ENCODE assay signal across 15 cellular contexts in the genomic region with DNA sequence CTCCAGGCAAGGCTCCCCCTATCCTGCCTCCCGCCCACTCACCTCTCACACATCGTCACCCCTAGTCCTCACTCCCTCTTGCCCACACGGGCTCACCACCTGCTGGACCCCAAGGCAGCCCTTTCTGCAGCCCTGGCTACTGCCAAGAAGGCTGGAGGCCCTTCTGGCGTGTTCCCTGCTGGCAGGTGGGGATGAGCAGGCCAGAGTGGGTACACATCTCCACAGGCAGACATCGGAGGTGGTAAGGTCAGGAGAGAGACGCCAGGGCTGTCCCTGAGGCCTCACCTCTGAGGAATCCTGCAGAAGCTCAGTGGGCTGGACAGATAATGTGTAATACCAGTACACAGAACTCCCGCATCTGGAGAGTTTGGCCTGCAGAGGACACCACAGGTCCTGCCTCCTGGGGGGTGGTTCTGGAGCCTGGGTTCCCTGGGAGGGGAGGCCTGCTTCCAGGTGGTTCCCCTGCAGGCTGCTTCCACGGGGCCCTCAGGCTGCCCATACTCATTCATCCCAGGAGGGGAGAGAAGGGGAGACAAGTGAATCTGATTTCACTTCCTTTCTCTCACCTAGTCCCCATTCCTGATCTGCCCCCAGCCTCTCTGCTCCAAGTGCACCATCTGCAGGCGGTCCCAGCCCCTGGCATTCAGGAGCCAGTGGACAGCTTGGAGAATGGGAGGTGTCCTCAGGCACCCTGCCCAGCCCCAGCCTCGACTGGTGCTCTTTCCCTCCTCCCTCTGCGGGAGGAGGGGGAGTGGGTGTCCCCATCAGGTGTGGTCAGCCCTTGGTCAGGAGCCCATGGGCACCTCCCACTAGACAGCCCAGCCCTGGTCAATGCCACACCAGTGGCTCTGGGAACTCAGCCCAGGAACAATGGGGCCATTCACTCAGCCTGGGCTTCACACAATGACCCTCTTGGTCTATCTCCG. TPM values are rescaled to one million over a fixed set of nuclear protein-coding genes. Genes with fewer than 3 reads are reported as not detected.
DNase-seq lines count a peak whose midpoint lies in the region; ATAC-seq, FAIRE-seq and TF ChIP-seq lines count a peak whose summit lies in the region.
"Had no signal": no experiment of that assay in that cellular context is flagged by ENCODE, and none has a peak within 500 bp of the region (broad histone marks: within the 10 kb centered on the region; RNA-seq: fewer than 3 reads in every experiment).

No MANE protein-coding gene starts in this region.

- H3K14ac ChIP-seq in H1 (ENCODE audit: insufficient read length): no peak overlapping the region

- peaks cover 29% of the 10 kb centered on the region for H3K27me3 Mint-ChIP-seq in activated CD8-positive, alpha-beta memory T cell treated with anti-CD3 and anti-CD28 coated beads, Interleukin-2, amount 10 ng/mL, durations not matched to agents 7 days and 5 days
- peaks cover 38% of the 10 kb centered on the region for H3K27me3 Mint-ChIP-seq in activated T-cell treated with anti-CD3 and anti-CD28 coated beads, Interleukin-2, amount 50 U/mL, for 24 hours

- FAIRE-seq in A549 (lab: Jason Lieb, UNC) (no peak), H1 (lab: Jason Lieb, UNC) (no peak), GM12892 (lab: Jason Lieb, UNC) (no peak)

- peak; percentile 12 to 51; a peak in 3 of 6 replicates for ATAC-seq in A549
- no peak for ATAC-seq in activated CD8-positive, alpha-beta memory T cell treated with anti-CD3 and anti-CD28 coated beads, Interleukin-2, amount 10 ng/mL, durations not matched to agents 7 days and 5 days
- ATAC-seq: left colon had no signal

- no peak overlapping the region for H3K9ac ChIP-seq in H1 (replicated peaks in 1 of 4; ENCODE audit: extremely low read depth in 1 of 4, low read depth in 3 of 4, low read length in 3 of 4)

- H4K91ac ChIP-seq in H1 (replicated peaks; ENCODE audit: insufficient read length, low read length): no peak overlapping the region

- no peak overlapping the region for H2BK20ac ChIP-seq in H1 (ENCODE audit: low read length)

- no peaks in the 10 kb centered on the region for H3K9me3 ChIP-seq in A549
- no peaks in the 10 kb centered on the region for H3K9me3 ChIP-seq in H1 (ENCODE audit: insufficient read depth in 2 of 2, low read depth in 1 of 2, low read length in 1 of 2)
- H3K9me3 ChIP-seq: adrenal gland had no signal

- H2BK120ac ChIP-seq in H1 (replicated peaks; ENCODE audit: low read depth, low read length): no peak overlapping the region

- no peaks in the 10 kb centered on the region for H3K36me3 Mint-ChIP-seq in activated CD8-positive, alpha-beta memory T cell treated with anti-CD3 and anti-CD28 coated beads, Interleukin-2, amount 10 ng/mL, durations not matched to agents 7 days and 5 days
- H3K36me3 Mint-ChIP-seq in activated T-cell treated with anti-CD3 and anti-CD28 coated beads, Interleukin-2, amount 50 U/mL, for 24 hours (ENCODE audit: low read depth): no peaks in the 10 kb centered on the region

- CTCF ChIA-PET in A549 (lab: Yijun Ruan, JAX) (interaction anchor here (1.2 kb wide), 1 partner anchor 100 kb away, joined by 4 read pairs; no protein-coding TSS in a partner anchor), H1 (lab: Charles Lee; ENCODE audit: partially characterized antibody) (interaction anchor here (0.5 to 5.8 kb wide), 4 partner anchors 14 to 343 kb away, joined by 3 to 48 read pairs (median 4); no protein-coding TSS in a partner anchor)
- CTCF ChIA-PET in activated CD8-positive, alpha-beta memory T cell treated with anti-CD3 and anti-CD28 coated beads, Interleukin-2, amount 10 ng/mL, durations not matched to agents 7 days and 5 days (lab: Charles Lee): no interaction called here

- H3K4ac ChIP-seq in H1 (replicated peaks; ENCODE audit: insufficient read length, low read depth, low read length): no peak overlapping the region

- no peaks in the 10 kb centered on the region for H3K4me1 Mint-ChIP-seq in activated CD8-positive, alpha-beta memory T cell treated with anti-CD3 and anti-CD28 coated beads, Interleukin-2, amount 10 ng/mL, durations not matched to agents 7 days and 5 days
- no peaks in the 10 kb centered on the region for H3K4me1 Mint-ChIP-seq in activated T-cell treated with anti-CD3 and anti-CD28 coated beads, Interleukin-2, amount 50 U/mL, for 24 hours (ENCODE audit: low read depth)

- TF ChIP-seq CTCF in A549 (IDR thresholded peaks at IDR 0.05) (no peak), H1 (IDR thresholded peaks at IDR 0.05; ENCODE audit: control extremely low read depth in 1 of 3, insufficient read depth in 1 of 3, low read depth in 1 of 3, low read length in 3 of 3) (peak; percentile 28 to 42 (median 35); a peak in 3 of 4 replicates)

- no peak overlapping the region for H4K5ac ChIP-seq in H1 (ENCODE audit: insufficient read length, low read depth, low read length)

- TF ChIP-seq RAD21 in A549 (conservative IDR thresholded peaks at IDR 0.05 in 1 of 2, IDR thresholded peaks at IDR 0.05 in 1 of 2) (peak in 1 of 2 experiments; percentile 12; a peak in 1 of 5 replicates), H1 (IDR thresholded peaks at IDR 0.05 in 1 of 2, conservative IDR thresholded peaks at IDR 0.05 in 1 of 2; ENCODE audit: low read depth in 2 of 2, low read length in 2 of 2) (peak; percentile 48 to 60)

- H3K4me3 Mint-ChIP-seq in activated CD8-positive, alpha-beta memory T cell treated with anti-CD3 and anti-CD28 coated beads, Interleukin-2, amount 10 ng/mL, durations not matched to agents 7 days and 5 days: no peak overlapping the region
- H3K4me3 Mint-ChIP-seq in activated T-cell treated with anti-CD3 and anti-CD28 coated beads, Interleukin-2, amount 50 U/mL, for 24 hours: no peak overlapping the region
- H3K4me3 Mint-ChIP-seq: activated T-helper 1 cell treated with anti-CD3 and anti-CD28 coated beads, Interleukin-12 subunit alpha, Interleukin-12 subunit beta, Interleukin-2, Interleukin-4 antibody, amounts not matched to agents 30 ng/mL and 10 ng/mL and 1 ng/mL, durations not matched to agents 14 hours and 24 hours and 36 hours had no signal

- no peaks in the 10 kb centered on the region for H3K9me3 Mint-ChIP-seq in activated CD8-positive, alpha-beta memory T cell treated with anti-CD3 and anti-CD28 coated beads, Interleukin-2, amount 10 ng/mL, durations not matched to agents 7 days and 5 days (ENCODE audit: low read depth)
- H3K9me3 Mint-ChIP-seq in activated T-cell treated with anti-CD3 and anti-CD28 coated beads, Interleukin-2, amount 50 U/mL, for 24 hours: no peaks in the 10 kb centered on the region
- H3K9me3 Mint-ChIP-seq: activated T-helper 1 cell treated with anti-CD3 and anti-CD28 coated beads, Interleukin-12 subunit alpha, Interleukin-12 subunit beta, Interleukin-2, Interleukin-4 antibody, amounts not matched to agents 30 ng/mL and 10 ng/mL and 1 ng/mL, durations not matched to agents 14 hours and 24 hours and 36 hours had no signal

- TF ChIP-seq EP300 in A549 (IDR thresholded peaks at IDR 0.05): no peak
- TF ChIP-seq EP300 in H1 (IDR thresholded peaks at IDR 0.05; ENCODE audit: borderline replicate concordance in 1 of 2, low read depth in 2 of 2, low read length in 2 of 2): no peak

- DNase-seq in A549 (ENCODE audit: low read depth in 1 of 2, low spot score in 1 of 2): no peak
- DNase-seq in HT1080 (ENCODE audit: low read depth): peak; percentile 27
- DNase-seq in H1 (ENCODE audit: low read depth in 1 of 2, low spot score in 2 of 2): no peak
- peak in 53 of 56 donors; percentile 20 to 94 (median 76) for DNase-seq in nucleus accumbens (lab: John Stamatoyannopoulos, UW)
- DNase-seq in activated CD8-positive, alpha-beta memory T cell treated with anti-CD3 and anti-CD28 coated beads, Interleukin-2, amount 10 ng/mL, durations not matched to agents 7 days and 5 days: no peak
- no peak for DNase-seq in ureter (ENCODE audit: low spot score)
- DNase-seq in GM12892 (ENCODE audit: insufficient read length): no peak
- DNase-seq in activated T-cell treated with anti-CD3 and anti-CD28 coated beads, Interleukin-2, amount 50 U/mL, for 24 hours: no peak
- DNase-seq: activated CD4-positive, alpha-beta T cell treated with anti-CD3 and anti-CD28 coated beads, Interleukin-2, amount 50 U/mL, for 1 hour; adrenal gland; left colon; NK-92 treated with Interleukin-12 subunit alpha and Interleukin-12 subunit beta, amount 100 ng/mL, for 24 hours; SHP77; T1000 had no signal

- peaks cover 0 to 10% (median 5%) of the 10 kb centered on the region in 4 experiments; a peak in 6 of 7 replicates for H3K27me3 ChIP-seq in H1 (replicated peaks in 1 of 4; ENCODE audit: control insufficient read depth in 3 of 4, extremely low read depth in 1 of 4, insufficient read depth in 3 of 4, low read length in 3 of 4)
- H3K27me3 ChIP-seq: adrenal gland had no signal

- POLR2A ChIA-PET in A549 (lab: Yijun Ruan, JAX): no interaction called here
- POLR2A ChIA-PET in H1 (lab: Charles Lee; ENCODE audit: partially characterized antibody): interaction anchor here (0.9 kb wide), 1 partner anchor 14 kb away, joined by 3 read pairs; no protein-coding TSS in a partner anchor

- no peak overlapping the region; the same call in 1 of the 2 replicates for H2AK5ac ChIP-seq in H1 (ENCODE audit: low read depth, low read length)

- H4K20me1 ChIP-seq in H1 (replicated peaks in 1 of 2; ENCODE audit: control insufficient read depth in 1 of 2, insufficient read depth in 2 of 2, low read length in 2 of 2): peaks cover 0 to 2% of the 10 kb centered on the region in 2 experiments

- H2BK12ac ChIP-seq in H1 (ENCODE audit: low read depth, low read length): no peak overlapping the region; the same call in 1 of the 2 replicates

- H3K4me3 ChIP-seq in A549 (no peak overlapping the region), H1 (ENCODE audit: extremely low read depth in 1 of 4, insufficient read depth in 2 of 4, low read depth in 3 of 4, low read length in 4 of 4) (no peak overlapping the region)
- H3K4me3 ChIP-seq: adrenal gland had no signal

- no peak overlapping the region for H2AFZ ChIP-seq in H1 (ENCODE audit: low read length)

- H3K79me2 ChIP-seq in H1 (ENCODE audit: control insufficient read depth in 1 of 2, insufficient read depth in 2 of 2, low read length in 2 of 2): no peaks in the 10 kb centered on the region

- H3K23me2 ChIP-seq in H1 (ENCODE audit: low read depth, low read length): no peaks in the 10 kb centered on the region

- no peak overlapping the region for H3K27ac Mint-ChIP-seq in activated CD8-positive, alpha-beta memory T cell treated with anti-CD3 and anti-CD28 coated beads, Interleukin-2, amount 10 ng/mL, durations not matched to agents 7 days and 5 days
- H3K27ac Mint-ChIP-seq in activated T-cell treated with anti-CD3 and anti-CD28 coated beads, Interleukin-2, amount 50 U/mL, for 24 hours: no peak overlapping the region
- H3K27ac Mint-ChIP-seq: activated T-helper 1 cell treated with anti-CD3 and anti-CD28 coated beads, Interleukin-12 subunit alpha, Interleukin-12 subunit beta, Interleukin-2, Interleukin-4 antibody, amounts not matched to agents 30 ng/mL and 10 ng/mL and 1 ng/mL, durations not matched to agents 14 hours and 24 hours and 36 hours had no signal

- no peak overlapping the region for H3K23ac ChIP-seq in H1 (ENCODE audit: insufficient read length)

- H3K27ac ChIP-seq in A549 (no peak overlapping the region), H1 (ENCODE audit: low read depth, low read length) (no peak overlapping the region)
- H3K27ac ChIP-seq: adrenal gland had no signal

- H3K18ac ChIP-seq in H1 (ENCODE audit: extremely low read depth, low read length): no peak overlapping the region

- H3K56ac ChIP-seq in H1 (replicated peaks; ENCODE audit: insufficient read length, low read depth, low read length): no peak overlapping the region

- H2BK15ac ChIP-seq in H1 (ENCODE audit: low read length): no peak overlapping the region

- no peaks in the 10 kb centered on the region for H3K36me3 ChIP-seq in H1 (ENCODE audit: control insufficient read depth in 2 of 4, insufficient read depth in 4 of 4, low read length in 3 of 4)
- H3K36me3 ChIP-seq: adrenal gland had no signal

- TF ChIP-seq POLR2A in A549 (IDR thresholded peaks at IDR 0.05; ENCODE audit: low read length) (no peak), H1 (IDR thresholded peaks at IDR 0.05; ENCODE audit: control extremely low read depth in 1 of 2, low read depth in 2 of 2, low read length in 2 of 2) (no peak), GM12892 (IDR thresholded peaks at IDR 0.05; ENCODE audit: low read depth, low read length) (no peak)

- no peaks in the 10 kb centered on the region for H3K79me1 ChIP-seq in H1 (ENCODE audit: low read depth, low read length)

- no peaks in the 10 kb centered on the region for H3K4me1 ChIP-seq in A549
- no peaks in the 10 kb centered on the region for H3K4me1 ChIP-seq in H1 (replicated peaks in 1 of 4; ENCODE audit: control insufficient read depth in 3 of 4, insufficient read depth in 4 of 4, low read length in 3 of 4)
- H3K4me1 ChIP-seq: adrenal gland had no signal

- peak overlapping the region; percentile 15; the same call in 1 of the 2 replicates for H4K8ac ChIP-seq in H1 (ENCODE audit: extremely low read depth, insufficient read depth, low read length)

- H2BK5ac ChIP-seq in H1 (ENCODE audit: low read depth, low read length): no peak overlapping the region

- 59% methylated on average over 11 of the region's 12 CpGs for WGBS in A549 (ENCODE audit: missing lambda C conversion rate)
- 84% methylated on average over 12 of the region's 12 CpGs; no CpG with 5 or more reads in 1 of the 2 experiments for WGBS in H1 (ENCODE audit: extremely low coverage in 1 of 2, insufficient coverage in 1 of 2, insufficient read length in 1 of 2, insufficient replicate concordance in 2 of 2, low coverage in 1 of 2, low lambda C conversion rate in 2 of 2, missing lambda C conversion rate in 1 of 2), 2 experiments

- H3K4me2 ChIP-seq in A549 (no peak overlapping the region), H1 (ENCODE audit: insufficient read depth in 1 of 2, low read depth in 2 of 2, low read length in 2 of 2) (no peak overlapping the region)

RNA-seq across cellular contexts. Expression of a gene that starts 6.1 kb away (rescaled TPM):
- polyA plus RNA-seq in A549 (2011; rRNA removed): 0.22 and 0.40 TPM in 2 replicates
- 0.62 and 0.74 TPM in 2 replicates for polyA plus RNA-seq in A549 (2012; cell fraction: cytosol; rRNA removed)
- 1.8 and 2.8 TPM in 2 replicates for polyA plus RNA-seq in A549 (2012; cell fraction: nucleus; rRNA removed)
- 0.41 to 0.89 TPM (median 0.59 TPM) in 3 replicates for polyA plus RNA-seq in A549 (2017; fragmentation: RNase III; extraction: RNeasy Plus Mini Kit Qiagen cat#74134 plus additional on column Dnase treatment)
- not detected in 2 replicates for polyA minus RNA-seq in A549 (2011; rRNA and poly(A)+ RNA removed)
- total RNA-seq in HT1080 (2014; rRNA removed; shearing (Covaris generic)): 2.4 and 2.9 TPM in 2 replicates
- polyA plus RNA-seq in HT1080 (2015; cell fraction: cytosol; rRNA removed): 2.6 and 3.4 TPM in 2 replicates
- polyA plus RNA-seq in HT1080 (2015; cell fraction: nucleus; rRNA removed): 2.4 and 2.6 TPM in 2 replicates
- total RNA-seq in H1 (2021; fragmentation: NEBNext Ultra II Directional; extraction: Animal tissue kit (Norgen Biotek cat#: 25700)): 1.6 and 3.8 TPM in 2 replicates
- polyA plus RNA-seq in H1 (2011; rRNA removed): 1.6 and 2.7 TPM in 2 replicates
- 1.2 TPM for polyA plus RNA-seq in H1 (2011; cell fraction: cytosol; rRNA removed)
- 3.8 TPM for polyA plus RNA-seq in H1 (2011; cell fraction: nucleus; rRNA removed)
- 1.0 to 1.7 TPM (median 1.5 TPM) in 4 replicates for polyA plus RNA-seq in H1 (2012, experiment 1 of 2)
- 1.0 TPM for polyA plus RNA-seq in H1 (2012, experiment 2 of 2)
- polyA plus RNA-seq in H1 (2013, experiment 1 of 2): 1.4 TPM
- 1.7 TPM for polyA plus RNA-seq in H1 (2013, experiment 2 of 2)
- polyA minus RNA-seq in H1 (2011; rRNA and poly(A)+ RNA removed): 0.44 and 0.82 TPM in 2 replicates
- 0.51 TPM for polyA minus RNA-seq in H1 (2011; cell fraction: cytosol; rRNA and poly(A)+ RNA removed)
- 1.6 TPM for polyA minus RNA-seq in H1 (2011; cell fraction: nucleus; rRNA and poly(A)+ RNA removed)
- total RNA-seq in activated CD8-positive, alpha-beta memory T cell treated with anti-CD3 and anti-CD28 coated beads, Interleukin-2, amount 10 ng/mL, durations not matched to agents 7 days and 5 days: under 1 TPM in 1 of 2 experiments, not detected in 1; 0.35 TPM
- 0.81 TPM for total RNA-seq in ureter
- polyA plus RNA-seq in GM12892 (2012; ENCODE audit: missing spikeins): not detected

Comparison
In these comparisons a context has a peak if more than half of its experiments do, and no peak if none do; other contexts are left out.
1. DNase-seq: peak in HT1080 (single experiment) and nucleus accumbens (53 of 56); none in A549 (0 of 2), H1 (0 of 2), activated CD8-positive, alpha-beta memory T cell treated with anti-CD3 and anti-CD28 coated beads, Interleukin-2, amount 10 ng/mL, durations not matched to agents 7 days and 5 days (single experiment), ureter (single experiment), GM12892 (single experiment) and activated T-cell treated with anti-CD3 and anti-CD28 coated beads, Interleukin-2, amount 50 U/mL, for 24 hours (single experiment).